1 cellular context compared by ENCODE assay signal in the genomic region with DNA sequence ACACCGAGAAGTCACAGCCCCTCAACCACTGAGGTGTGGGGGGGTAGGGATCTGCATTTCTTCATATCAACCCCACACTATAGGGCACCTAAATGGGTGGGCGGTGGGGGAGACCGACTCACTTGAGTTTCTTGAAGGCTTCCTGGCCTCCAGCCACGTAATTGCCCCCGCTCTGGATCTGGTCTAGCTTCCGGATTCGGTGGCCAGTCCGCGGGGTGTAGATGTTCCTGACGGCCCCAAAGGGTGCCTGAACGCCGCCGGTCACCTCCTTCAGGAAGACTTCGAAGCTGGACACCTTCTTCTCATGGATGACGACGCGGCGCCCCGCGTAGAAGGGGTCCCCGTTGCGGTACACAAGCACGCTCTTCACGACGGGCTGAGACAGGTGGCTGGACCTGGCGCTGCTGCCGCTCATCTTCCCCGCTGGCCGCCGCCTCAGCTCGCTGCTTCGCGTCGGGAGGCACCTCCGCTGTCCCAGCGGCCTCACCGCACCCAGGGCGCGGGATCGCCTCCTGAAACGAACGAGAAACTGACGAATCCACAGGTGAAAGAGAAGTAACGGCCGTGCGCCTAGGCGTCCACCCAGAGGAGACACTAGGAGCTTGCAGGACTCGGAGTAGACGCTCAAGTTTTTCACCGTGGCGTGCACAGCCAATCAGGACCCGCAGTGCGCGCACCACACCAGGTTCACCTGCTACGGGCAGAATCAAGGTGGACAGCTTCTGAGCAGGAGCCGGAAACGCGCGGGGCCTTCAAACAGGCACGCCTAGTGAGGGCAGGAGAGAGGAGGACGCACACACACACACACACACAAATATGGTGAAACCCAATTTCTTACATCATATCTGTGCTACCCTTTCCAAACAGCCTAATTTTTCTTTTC.
TF ChIP-seq lines count a peak whose summit lies in the region.

A gene (minus strand): TSS at position 724 of the 883 bp plus-strand sequence. CDS start 309 bp downstream, at position 415.

TF ChIP-seq in HEK293, 187 proteins besides CTCF, POLR2A, EP300 and RAD21 (continued from another document and continues in another):
- TF ChIP-seq, protein P1, sequence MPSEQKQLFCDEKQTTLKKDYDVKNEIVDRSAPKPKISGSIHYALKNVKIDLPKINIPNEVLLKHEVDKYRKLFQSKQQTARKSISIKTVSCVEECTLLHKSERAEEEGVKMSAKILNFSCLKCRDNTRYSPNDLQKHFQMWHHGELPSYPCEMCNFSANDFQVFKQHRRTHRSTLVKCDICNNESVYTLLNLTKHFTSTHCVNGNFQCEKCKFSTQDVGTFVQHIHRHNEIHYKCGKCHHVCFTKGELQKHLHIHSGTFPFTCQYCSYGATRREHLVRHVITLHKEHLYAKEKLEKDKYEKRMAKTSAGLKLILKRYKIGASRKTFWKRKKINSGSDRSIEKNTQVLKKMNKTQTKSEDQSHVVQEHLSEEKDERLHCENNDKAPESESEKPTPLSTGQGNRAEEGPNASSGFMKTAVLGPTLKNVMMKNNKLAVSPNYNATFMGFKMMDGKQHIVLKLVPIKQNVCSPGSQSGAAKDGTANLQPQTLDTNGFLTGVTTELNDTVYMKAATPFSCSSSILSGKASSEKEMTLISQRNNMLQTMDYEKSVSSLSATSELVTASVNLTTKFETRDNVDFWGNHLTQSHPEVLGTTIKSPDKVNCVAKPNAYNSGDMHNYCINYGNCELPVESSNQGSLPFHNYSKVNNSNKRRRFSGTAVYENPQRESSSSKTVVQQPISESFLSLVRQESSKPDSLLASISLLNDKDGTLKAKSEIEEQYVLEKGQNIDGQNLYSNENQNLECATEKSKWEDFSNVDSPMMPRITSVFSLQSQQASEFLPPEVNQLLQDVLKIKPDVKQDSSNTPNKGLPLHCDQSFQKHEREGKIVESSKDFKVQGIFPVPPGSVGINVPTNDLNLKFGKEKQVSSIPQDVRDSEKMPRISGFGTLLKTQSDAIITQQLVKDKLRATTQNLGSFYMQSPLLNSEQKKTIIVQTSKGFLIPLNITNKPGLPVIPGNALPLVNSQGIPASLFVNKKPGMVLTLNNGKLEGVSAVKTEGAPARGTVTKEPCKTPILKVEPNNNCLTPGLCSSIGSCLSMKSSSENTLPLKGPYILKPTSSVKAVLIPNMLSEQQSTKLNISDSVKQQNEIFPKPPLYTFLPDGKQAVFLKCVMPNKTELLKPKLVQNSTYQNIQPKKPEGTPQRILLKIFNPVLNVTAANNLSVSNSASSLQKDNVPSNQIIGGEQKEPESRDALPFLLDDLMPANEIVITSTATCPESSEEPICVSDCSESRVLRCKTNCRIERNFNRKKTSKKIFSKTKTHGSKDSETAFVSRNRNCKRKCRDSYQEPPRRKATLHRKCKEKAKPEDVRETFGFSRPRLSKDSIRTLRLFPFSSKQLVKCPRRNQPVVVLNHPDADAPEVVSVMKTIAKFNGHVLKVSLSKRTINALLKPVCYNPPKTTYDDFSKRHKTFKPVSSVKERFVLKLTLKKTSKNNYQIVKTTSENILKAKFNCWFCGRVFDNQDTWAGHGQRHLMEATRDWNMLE (tag by site-specific recombination; conservative IDR thresholded peaks at IDR 0.05; ENCODE audit: low read depth): no peak; the same call in 1 of the 2 replicates
- no peak; the same call in 1 of the 2 replicates for TF ChIP-seq REPIN1 (tag by site-specific recombination; IDR thresholded peaks at IDR 0.05; ENCODE audit: low read depth)
- TF ChIP-seq, protein P2, sequence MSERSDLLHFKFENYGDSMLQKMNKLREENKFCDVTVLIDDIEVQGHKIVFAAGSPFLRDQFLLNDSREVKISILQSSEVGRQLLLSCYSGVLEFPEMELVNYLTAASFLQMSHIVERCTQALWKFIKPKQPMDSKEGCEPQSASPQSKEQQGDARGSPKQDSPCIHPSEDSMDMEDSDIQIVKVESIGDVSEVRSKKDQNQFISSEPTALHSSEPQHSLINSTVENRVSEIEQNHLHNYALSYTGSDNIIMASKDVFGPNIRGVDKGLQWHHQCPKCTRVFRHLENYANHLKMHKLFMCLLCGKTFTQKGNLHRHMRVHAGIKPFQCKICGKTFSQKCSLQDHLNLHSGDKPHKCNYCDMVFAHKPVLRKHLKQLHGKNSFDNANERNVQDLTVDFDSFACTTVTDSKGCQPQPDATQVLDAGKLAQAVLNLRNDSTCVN (tag by site-specific recombination; optimal IDR thresholded peaks at IDR 0.05): peak; percentile 97
- TF ChIP-seq, protein P3, sequence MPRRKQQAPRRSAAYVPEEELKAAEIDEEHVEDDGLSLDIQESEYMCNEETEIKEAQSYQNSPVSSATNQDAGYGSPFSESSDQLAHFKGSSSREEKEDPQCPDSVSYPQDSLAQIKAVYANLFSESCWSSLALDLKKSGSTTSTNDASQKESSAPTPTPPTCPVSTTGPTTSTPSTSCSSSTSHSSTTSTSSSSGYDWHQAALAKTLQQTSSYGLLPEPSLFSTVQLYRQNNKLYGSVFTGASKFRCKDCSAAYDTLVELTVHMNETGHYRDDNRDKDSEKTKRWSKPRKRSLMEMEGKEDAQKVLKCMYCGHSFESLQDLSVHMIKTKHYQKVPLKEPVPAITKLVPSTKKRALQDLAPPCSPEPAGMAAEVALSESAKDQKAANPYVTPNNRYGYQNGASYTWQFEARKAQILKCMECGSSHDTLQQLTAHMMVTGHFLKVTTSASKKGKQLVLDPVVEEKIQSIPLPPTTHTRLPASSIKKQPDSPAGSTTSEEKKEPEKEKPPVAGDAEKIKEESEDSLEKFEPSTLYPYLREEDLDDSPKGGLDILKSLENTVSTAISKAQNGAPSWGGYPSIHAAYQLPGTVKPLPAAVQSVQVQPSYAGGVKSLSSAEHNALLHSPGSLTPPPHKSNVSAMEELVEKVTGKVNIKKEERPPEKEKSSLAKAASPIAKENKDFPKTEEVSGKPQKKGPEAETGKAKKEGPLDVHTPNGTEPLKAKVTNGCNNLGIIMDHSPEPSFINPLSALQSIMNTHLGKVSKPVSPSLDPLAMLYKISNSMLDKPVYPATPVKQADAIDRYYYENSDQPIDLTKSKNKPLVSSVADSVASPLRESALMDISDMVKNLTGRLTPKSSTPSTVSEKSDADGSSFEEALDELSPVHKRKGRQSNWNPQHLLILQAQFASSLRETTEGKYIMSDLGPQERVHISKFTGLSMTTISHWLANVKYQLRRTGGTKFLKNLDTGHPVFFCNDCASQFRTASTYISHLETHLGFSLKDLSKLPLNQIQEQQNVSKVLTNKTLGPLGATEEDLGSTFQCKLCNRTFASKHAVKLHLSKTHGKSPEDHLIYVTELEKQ (tag by site-specific recombination; IDR thresholded peaks at IDR 0.05; ENCODE audit: borderline replicate concordance): peak; percentile 12; the same call in 1 of the 2 replicates
- TF ChIP-seq, protein P4, sequence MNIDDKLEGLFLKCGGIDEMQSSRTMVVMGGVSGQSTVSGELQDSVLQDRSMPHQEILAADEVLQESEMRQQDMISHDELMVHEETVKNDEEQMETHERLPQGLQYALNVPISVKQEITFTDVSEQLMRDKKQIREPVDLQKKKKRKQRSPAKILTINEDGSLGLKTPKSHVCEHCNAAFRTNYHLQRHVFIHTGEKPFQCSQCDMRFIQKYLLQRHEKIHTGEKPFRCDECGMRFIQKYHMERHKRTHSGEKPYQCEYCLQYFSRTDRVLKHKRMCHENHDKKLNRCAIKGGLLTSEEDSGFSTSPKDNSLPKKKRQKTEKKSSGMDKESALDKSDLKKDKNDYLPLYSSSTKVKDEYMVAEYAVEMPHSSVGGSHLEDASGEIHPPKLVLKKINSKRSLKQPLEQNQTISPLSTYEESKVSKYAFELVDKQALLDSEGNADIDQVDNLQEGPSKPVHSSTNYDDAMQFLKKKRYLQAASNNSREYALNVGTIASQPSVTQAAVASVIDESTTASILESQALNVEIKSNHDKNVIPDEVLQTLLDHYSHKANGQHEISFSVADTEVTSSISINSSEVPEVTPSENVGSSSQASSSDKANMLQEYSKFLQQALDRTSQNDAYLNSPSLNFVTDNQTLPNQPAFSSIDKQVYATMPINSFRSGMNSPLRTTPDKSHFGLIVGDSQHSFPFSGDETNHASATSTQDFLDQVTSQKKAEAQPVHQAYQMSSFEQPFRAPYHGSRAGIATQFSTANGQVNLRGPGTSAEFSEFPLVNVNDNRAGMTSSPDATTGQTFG (tag by site-specific recombination; IDR thresholded peaks at IDR 0.05; ENCODE audit: borderline replicate concordance): no peak
- peak; percentile 55; the same call in 1 of the 2 replicates for TF ChIP-seq KLF1 (tag by site-specific recombination; IDR thresholded peaks at IDR 0.05)
- no peak for TF ChIP-seq ZNF521 (tag by site-specific recombination; IDR thresholded peaks at IDR 0.05)
- TF ChIP-seq, protein P5, sequence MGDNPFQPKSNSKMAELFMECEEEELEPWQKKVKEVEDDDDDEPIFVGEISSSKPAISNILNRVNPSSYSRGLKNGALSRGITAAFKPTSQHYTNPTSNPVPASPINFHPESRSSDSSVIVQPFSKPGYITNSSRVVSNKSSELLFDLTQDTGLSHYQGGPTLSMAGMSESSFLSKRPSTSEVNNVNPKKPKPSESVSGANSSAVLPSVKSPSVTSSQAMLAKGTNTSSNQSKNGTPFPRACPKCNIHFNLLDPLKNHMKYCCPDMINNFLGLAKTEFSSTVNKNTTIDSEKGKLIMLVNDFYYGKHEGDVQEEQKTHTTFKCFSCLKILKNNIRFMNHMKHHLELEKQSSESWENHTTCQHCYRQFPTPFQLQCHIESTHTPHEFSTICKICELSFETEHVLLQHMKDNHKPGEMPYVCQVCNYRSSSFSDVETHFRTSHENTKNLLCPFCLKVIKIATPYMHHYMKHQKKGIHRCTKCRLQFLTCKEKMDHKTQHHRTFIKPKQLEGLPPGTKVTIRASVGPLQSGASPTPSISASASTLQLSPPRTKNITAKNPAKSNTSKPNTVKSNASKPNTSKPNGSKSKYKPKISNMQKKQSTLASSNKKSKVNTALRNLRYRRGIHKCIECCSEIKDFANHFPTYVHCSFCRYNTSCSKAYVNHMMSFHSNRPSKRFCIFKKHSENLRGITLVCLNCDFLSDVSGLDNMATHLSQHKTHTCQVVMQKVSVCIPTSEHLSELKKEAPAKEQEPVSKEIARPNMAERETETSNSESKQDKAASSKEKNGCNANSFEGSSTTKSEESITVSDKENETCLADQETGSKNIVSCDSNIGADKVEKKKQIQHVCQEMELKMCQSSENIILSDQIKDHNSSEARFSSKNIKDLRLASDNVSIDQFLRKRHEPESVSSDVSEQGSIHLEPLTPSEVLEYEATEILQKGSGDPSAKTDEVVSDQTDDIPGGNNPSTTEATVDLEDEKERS (tag by site-specific recombination; IDR thresholded peaks at IDR 0.05): no peak
- peak; percentile 76 for TF ChIP-seq ZXDB (tag by site-specific recombination; IDR thresholded peaks at IDR 0.05)
- no peak for TF ChIP-seq ZNF16 (tag by site-specific recombination; IDR thresholded peaks at IDR 0.05; ENCODE audit: low read depth)
- TF ChIP-seq, protein P6, sequence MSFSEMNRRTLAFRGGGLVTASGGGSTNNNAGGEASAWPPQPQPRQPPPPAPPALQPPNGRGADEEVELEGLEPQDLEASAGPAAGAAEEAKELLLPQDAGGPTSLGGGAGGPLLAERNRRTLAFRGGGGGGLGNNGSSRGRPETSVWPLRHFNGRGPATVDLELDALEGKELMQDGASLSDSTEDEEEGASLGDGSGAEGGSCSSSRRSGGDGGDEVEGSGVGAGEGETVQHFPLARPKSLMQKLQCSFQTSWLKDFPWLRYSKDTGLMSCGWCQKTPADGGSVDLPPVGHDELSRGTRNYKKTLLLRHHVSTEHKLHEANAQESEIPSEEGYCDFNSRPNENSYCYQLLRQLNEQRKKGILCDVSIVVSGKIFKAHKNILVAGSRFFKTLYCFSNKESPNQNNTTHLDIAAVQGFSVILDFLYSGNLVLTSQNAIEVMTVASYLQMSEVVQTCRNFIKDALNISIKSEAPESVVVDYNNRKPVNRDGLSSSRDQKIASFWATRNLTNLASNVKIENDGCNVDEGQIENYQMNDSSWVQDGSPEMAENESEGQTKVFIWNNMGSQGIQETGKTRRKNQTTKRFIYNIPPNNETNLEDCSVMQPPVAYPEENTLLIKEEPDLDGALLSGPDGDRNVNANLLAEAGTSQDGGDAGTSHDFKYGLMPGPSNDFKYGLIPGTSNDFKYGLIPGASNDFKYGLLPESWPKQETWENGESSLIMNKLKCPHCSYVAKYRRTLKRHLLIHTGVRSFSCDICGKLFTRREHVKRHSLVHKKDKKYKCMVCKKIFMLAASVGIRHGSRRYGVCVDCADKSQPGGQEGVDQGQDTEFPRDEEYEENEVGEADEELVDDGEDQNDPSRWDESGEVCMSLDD (tag by site-specific recombination; IDR thresholded peaks at IDR 0.05): peak; percentile 63; the same call in 1 of the 2 replicates
- TF ChIP-seq YY1 (tag by site-specific recombination; IDR thresholded peaks at IDR 0.05): no peak
- TF ChIP-seq GLIS2 (tag by site-specific recombination; IDR thresholded peaks at IDR 0.05): peak; percentile 82
- TF ChIP-seq, protein P7, sequence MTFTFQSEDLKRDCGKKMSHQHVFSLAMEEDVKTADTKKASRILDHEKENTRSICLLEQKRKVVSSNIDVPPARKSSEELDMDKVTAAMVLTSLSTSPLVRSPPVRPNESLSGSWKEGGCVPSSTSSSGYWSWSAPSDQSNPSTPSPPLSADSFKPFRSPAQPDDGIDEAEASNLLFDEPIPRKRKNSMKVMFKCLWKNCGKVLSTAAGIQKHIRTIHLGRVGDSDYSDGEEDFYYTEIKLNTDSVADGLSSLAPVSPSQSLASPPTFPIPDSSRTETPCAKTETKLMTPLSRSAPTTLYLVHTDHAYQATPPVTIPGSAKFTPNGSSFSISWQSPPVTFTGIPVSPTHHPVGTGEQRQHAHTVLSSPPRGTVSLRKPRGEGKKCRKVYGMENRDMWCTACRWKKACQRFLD (tag by site-specific recombination; IDR thresholded peaks at IDR 0.05): no peak
- TF ChIP-seq, protein P8, sequence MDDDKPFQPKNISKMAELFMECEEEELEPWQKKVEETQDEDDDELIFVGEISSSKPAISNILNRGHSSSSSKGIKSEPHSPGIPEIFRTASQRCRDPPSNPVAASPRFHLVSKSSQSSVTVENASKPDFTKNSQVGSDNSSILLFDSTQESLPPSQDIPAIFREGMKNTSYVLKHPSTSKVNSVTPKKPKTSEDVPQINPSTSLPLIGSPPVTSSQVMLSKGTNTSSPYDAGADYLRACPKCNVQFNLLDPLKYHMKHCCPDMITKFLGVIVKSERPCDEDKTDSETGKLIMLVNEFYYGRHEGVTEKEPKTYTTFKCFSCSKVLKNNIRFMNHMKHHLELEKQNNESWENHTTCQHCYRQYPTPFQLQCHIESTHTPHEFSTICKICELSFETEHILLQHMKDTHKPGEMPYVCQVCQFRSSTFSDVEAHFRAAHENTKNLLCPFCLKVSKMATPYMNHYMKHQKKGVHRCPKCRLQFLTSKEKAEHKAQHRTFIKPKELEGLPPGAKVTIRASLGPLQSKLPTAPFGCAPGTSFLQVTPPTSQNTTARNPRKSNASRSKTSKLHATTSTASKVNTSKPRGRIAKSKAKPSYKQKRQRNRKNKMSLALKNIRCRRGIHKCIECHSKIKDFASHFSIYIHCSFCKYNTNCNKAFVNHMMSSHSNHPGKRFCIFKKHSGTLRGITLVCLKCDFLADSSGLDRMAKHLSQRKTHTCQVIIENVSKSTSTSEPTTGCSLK (tag by site-specific recombination; IDR thresholded peaks at IDR 0.05): no peak
- peak; percentile 82; the same call in 1 of the 2 replicates for TF ChIP-seq ZNF501 (tag by site-specific recombination; IDR thresholded peaks at IDR 0.05)
- no peak for TF ChIP-seq ZNF701 (tag by site-specific recombination; IDR thresholded peaks at IDR 0.05)
- TF ChIP-seq ZNF544 (tag by site-specific recombination; IDR thresholded peaks at IDR 0.05): no peak
- TF ChIP-seq ZNF549 (tag by site-specific recombination; IDR thresholded peaks at IDR 0.05): no peak
- TF ChIP-seq, protein P9, sequence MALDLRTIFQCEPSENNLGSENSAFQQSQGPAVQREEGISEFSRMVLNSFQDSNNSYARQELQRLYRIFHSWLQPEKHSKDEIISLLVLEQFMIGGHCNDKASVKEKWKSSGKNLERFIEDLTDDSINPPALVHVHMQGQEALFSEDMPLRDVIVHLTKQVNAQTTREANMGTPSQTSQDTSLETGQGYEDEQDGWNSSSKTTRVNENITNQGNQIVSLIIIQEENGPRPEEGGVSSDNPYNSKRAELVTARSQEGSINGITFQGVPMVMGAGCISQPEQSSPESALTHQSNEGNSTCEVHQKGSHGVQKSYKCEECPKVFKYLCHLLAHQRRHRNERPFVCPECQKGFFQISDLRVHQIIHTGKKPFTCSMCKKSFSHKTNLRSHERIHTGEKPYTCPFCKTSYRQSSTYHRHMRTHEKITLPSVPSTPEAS (tag by site-specific recombination; IDR thresholded peaks at IDR 0.05): peak; percentile 92
- TF ChIP-seq SETDB1 (IDR thresholded peaks at IDR 0.05; ENCODE audit: insufficient read length, low read length): no peak
